ENCODE assay signal across 29 cellular contexts in genomic region chr18:46663539-46663938, GRCh38. TPM values are rescaled to one million over a fixed set of nuclear protein-coding genes. Genes with fewer than 3 reads are reported as not detected.
"Had no signal": no experiment of that assay in that cellular context is flagged by ENCODE, and none has a peak within 500 bp of the region (broad histone marks: within the 10 kb centered on the region; RNA-seq: fewer than 3 reads in every experiment).

No MANE protein-coding gene starts in this region.

- FAIRE-seq: TTC549 had no signal

- DNase-seq: activated CD4-positive, alpha-beta memory T cell treated with anti-CD3 and anti-CD28 coated beads for 36 hours; activated CD4-positive, alpha-beta T cell treated with anti-CD3 and anti-CD28 coated beads, Interleukin-2, amount 10 ng/mL, durations not matched to agents 7 days and 5 days; activated CD4-positive, CD25-positive, alpha-beta regulatory T cell; activated CD8-positive, alpha-beta memory T cell treated with anti-CD3 and anti-CD28 coated beads for 24 hours; activated effector memory CD4-positive, alpha-beta T cell treated with anti-CD3 and anti-CD28 coated beads, Interleukin-2, amount 50 U/mL, for 16 hours; activated naive CD4-positive, alpha-beta T cell treated with anti-CD3 and anti-CD28 coated beads for 36 hours; activated naive CD8-positive, alpha-beta T cell treated with anti-CD3 and anti-CD28 coated beads for 36 hours; activated T-cell treated with anti-CD3 and anti-CD28 coated beads, Interleukin-2, amount 50 U/mL, for 4 hours; anterior cingulate cortex; caudate nucleus; KG1; NCI-H1105 treated with DMSO at 0.1 percent for 48 hours; NCI-H1436 treated with DMSO at 0.1 percent for 48 hours; NCI-H187; NCI-H2081; NCI-H524; OCI-M1; Right ventricle myocardium superior; T-cell; T-helper 2 cell; T1000 had no signal

- H3K27ac ChIP-seq: RWPE1, VCaP had no signal

- ATAC-seq: activated T-cell treated with anti-CD3 and anti-CD28 coated beads, Interleukin-2, amount 50 U/mL, for 4 hours; Panc1; T-cell had no signal

RNA-seq across cellular contexts. Expression of gene LOXHD1, which starts 6.5 kb away (rescaled TPM):
- total RNA-seq: activated T-cell treated with anti-CD3 and anti-CD28 coated beads, Interleukin-2, amount 50 U/mL, for 4 hours; LHCN-M2; M059J; SK-MEL-5 had no signal
- polyA plus RNA-seq: IgD-negative memory B cell had no signal
